Comparison of ENCODE assay signal across 11 cellular contexts in genomic region chr10:69090687-69091450, GRCh38. TPM values are rescaled to one million over a fixed set of nuclear protein-coding genes. Genes with fewer than 3 reads are reported as not detected.
DNase-seq lines count a peak whose midpoint lies in the region; ATAC-seq, FAIRE-seq and TF ChIP-seq lines count a peak whose summit lies in the region.
"Had no signal": no experiment of that assay in that cellular context is flagged by ENCODE, and none has a peak within 500 bp of the region (broad histone marks: within the 10 kb centered on the region; RNA-seq: fewer than 3 reads in every experiment).

No MANE protein-coding gene starts in this region.

- ATAC-seq in right cardiac atrium (no peak), HG03457 (IDR thresholded peaks at IDR 0.05; ENCODE audit: unreplicated experiment) (no peak)

- TF ChIP-seq CTCF in ascending aorta (IDR thresholded peaks at IDR 0.05) (no peak), vagina (IDR thresholded peaks at IDR 0.05) (no peak)

- H3K27me3 ChIP-seq in right cardiac atrium (ENCODE audit: control insufficient read depth, insufficient read depth), result no peaks in the 10 kb centered on the region
- H3K27me3 ChIP-seq in ascending aorta, result no peaks in the 10 kb centered on the region
- H3K27me3 ChIP-seq in mononuclear cell (ENCODE audit: insufficient read depth, low read length), result no peaks in the 10 kb centered on the region
- H3K27me3 ChIP-seq in vagina, result no peaks in the 10 kb centered on the region
- H3K27me3 ChIP-seq: cardiac muscle cell had no signal

- H3K4me3 ChIP-seq in right cardiac atrium (ENCODE audit: low read length) (peak overlapping the region; percentile 7), ascending aorta (peak overlapping the region in 1 of 2 donors; percentile 65), mononuclear cell (ENCODE audit: low read length) (peak overlapping the region; percentile 95), vagina (peak overlapping the region; percentile 11 to 42)
- H3K4me3 ChIP-seq: cardiac muscle cell had no signal

- 51% methylated on average over 5 of the region's 5 CpGs for WGBS in right cardiac atrium

- FAIRE-seq in frontal cortex (lab: Jason Lieb, UNC), result no peak

- H3K4me1 ChIP-seq in right cardiac atrium (ENCODE audit: control insufficient read depth, insufficient read depth, low read length) (peaks cover 6% of the 10 kb centered on the region), ascending aorta (peaks cover 7% of the 10 kb centered on the region in 2 donors), mononuclear cell (ENCODE audit: insufficient read depth, low read length) (peaks cover 71% of the 10 kb centered on the region), vagina (peaks cover 10% of the 10 kb centered on the region)

- TF ChIP-seq POLR2A in vagina (IDR thresholded peaks at IDR 0.05), result no peak

- no peaks in the 10 kb centered on the region for H3K9me3 ChIP-seq in right cardiac atrium (ENCODE audit: control insufficient read depth, low read length)
- H3K9me3 ChIP-seq in ascending aorta, result no peaks in the 10 kb centered on the region
- no peaks in the 10 kb centered on the region for H3K9me3 ChIP-seq in mononuclear cell (ENCODE audit: low read depth, low read length)
- no peaks in the 10 kb centered on the region for H3K9me3 ChIP-seq in vagina

- DNase-seq in right cardiac atrium (no peak), cardiac septum (ENCODE audit: low spot score) (no peak), ascending aorta (ENCODE audit: low spot score in 2 of 2) (no peak), vagina (ENCODE audit: extremely low spot score in 2 of 2) (no peak), frontal cortex (ENCODE audit: low spot score in 2 of 2) (no peak), COR-L47 (lab: John Stamatoyannopoulos, UW) (no peak)
- DNase-seq: C1 segment of cervical spinal cord, NCI-H2081 had no signal

- intact Hi-C loops in right cardiac atrium (cut with DNase I), result loop anchor here in 3 of 4 donors (5.0 to 10.0 kb wide), 2 partner anchors 34 to 86 kb away; no protein-coding TSS in a partner anchor
- intact Hi-C loops in cardiac septum (cut with DNase I), result no loop called here
- intact Hi-C loops in ascending aorta (cut with DNase I), result no loop called here
- intact Hi-C loops in vagina (cut with DNase I), result no loop called here

- H3K36me3 ChIP-seq in ascending aorta (no peaks in the 10 kb centered on the region), vagina (no peaks in the 10 kb centered on the region)
- H3K36me3 ChIP-seq: cardiac muscle cell had no signal

- H3K27ac ChIP-seq in right cardiac atrium (ENCODE audit: low read length) (peak overlapping the region; percentile 59), ascending aorta (peak overlapping the region; percentile 82 to 83), vagina (peak overlapping the region; percentile 81)
- H3K27ac ChIP-seq: cardiac muscle cell had no signal

RNA-seq across cellular contexts. Expression of gene SRGN, which starts 3.0 kb away (rescaled TPM):
- total RNA-seq in right cardiac atrium (100 to 1,000 TPM in 1 of 4 donors, 10 to 100 TPM in 3; 53.4 to 102 (median 76.8) TPM), cardiac septum (52.1 TPM), ascending aorta (155 TPM), mononuclear cell (1,782 TPM), vagina (117 TPM), frontal cortex (22.4 TPM)
- 69.5 TPM for polyA plus RNA-seq in right cardiac atrium
- total RNA-seq: cardiac muscle cell had no signal
- polyA plus RNA-seq: cardiac muscle cell had no signal

RNA-seq across cellular contexts. Expression of gene VPS26A, which starts 33.1 kb away (rescaled TPM):
- total RNA-seq in right cardiac atrium, result 10 to 100 TPM; 29.6 to 40.8 (median 38.7) TPM
- polyA plus RNA-seq in right cardiac atrium, result 19.7 TPM
- 31.7 TPM for total RNA-seq in cardiac septum
- 26.0 TPM for total RNA-seq in ascending aorta
- 22.0 TPM for total RNA-seq in mononuclear cell
- 33.6 TPM for total RNA-seq in vagina
- 57.5 TPM for total RNA-seq in frontal cortex

Comparison
In these comparisons a context has a peak if more than half of its experiments do, and no peak if none do; other contexts are left out.
1. intact Hi-C loops: an anchor here in right cardiac atrium (5.0 to 10.0 kb wide); none called in cardiac septum, ascending aorta and vagina.
2. RNA of gene SRGN, which starts 3.0 kb away (total RNA-seq): 1,782 TPM in mononuclear cell (single experiment); 155 TPM in ascending aorta (single experiment), 117 TPM in vagina (single experiment), 53.4 to 102 TPM in right cardiac atrium, 52.1 TPM in cardiac septum (single experiment) and 22.4 TPM in frontal cortex (single experiment); every median in the first group is over 10 times any median in the second.
3. Peak in every context shown above with its lines, with median percentiles within 50 percentile points of each other: H3K27ac ChIP-seq.